13 cellular contexts compared by ENCODE assay signal in genomic region chr2:157032019-157032418, GRCh38.
DNase-seq lines count a peak whose midpoint lies in the region; ATAC-seq and TF ChIP-seq lines count a peak whose summit lies in the region.
"Had no signal": no experiment of that assay in that cellular context is flagged by ENCODE, and none has a peak within 500 bp of the region (broad histone marks: within the 10 kb centered on the region; RNA-seq: fewer than 3 reads in every experiment).

No MANE protein-coding gene starts in this region.

- H2AFZ ChIP-seq in hepatocyte, result no peak overlapping the region

- POLR2A ChIA-PET in A673 (lab: Charles Lee; ENCODE audit: low non-redundant PET), result no interaction called here
- POLR2A ChIA-PET in CD8-positive, alpha-beta memory T cell (lab: Charles Lee), result no interaction called here

- no TSS peak for BruUV-seq in A673 (replicated peaks; lab: Mats Ljungman, UMichigan)

- no peak overlapping the region for H3K4me2 ChIP-seq in hepatocyte
- H3K4me2 ChIP-seq: BLaER1 had no signal

- peaks cover 20% of the 10 kb centered on the region for H3K4me1 ChIP-seq in A673 (ENCODE audit: insufficient read depth, low read length, poor library complexity, severe bottlenecking)
- no peaks in the 10 kb centered on the region for H3K4me1 ChIP-seq in hepatocyte (ENCODE audit: insufficient read depth)
- no peaks in the 10 kb centered on the region for H3K4me1 ChIP-seq in CD8-positive, alpha-beta memory T cell (ENCODE audit: insufficient read depth, low read length)
- H3K4me1 ChIP-seq: BLaER1 had no signal

- no peaks in the 10 kb centered on the region for H3K36me3 Mint-ChIP-seq in natural killer cell
- no peaks in the 10 kb centered on the region for H3K36me3 Mint-ChIP-seq in CD8-positive, alpha-beta memory T cell
- H3K36me3 Mint-ChIP-seq: activated naive CD8-positive, alpha-beta T cell had no signal

- intact Hi-C loops in A673 (cut with micrococcal nuclease; ENCODE audit: unreplicated experiment), result loop anchor here (5.0 kb wide), 2 partner anchors 215 to 690 kb away; no protein-coding TSS in a partner anchor
- intact Hi-C loops in natural killer cell (cut with micrococcal nuclease), result no loop called here

- H3K27me3 ChIP-seq in A673 (replicated peaks; ENCODE audit: insufficient read depth, low read depth, low read length, poor library complexity), result no peaks in the 10 kb centered on the region
- no peaks in the 10 kb centered on the region for H3K27me3 ChIP-seq in hepatocyte
- H3K27me3 ChIP-seq in CD8-positive, alpha-beta memory T cell (ENCODE audit: insufficient read depth, low read length, poor library complexity, severe bottlenecking), result no peaks in the 10 kb centered on the region
- H3K27me3 ChIP-seq: BLaER1 had no signal

- H3K27ac ChIP-seq in A673 (ENCODE audit: low read depth, low read length, poor library complexity, severe bottlenecking), result no peak overlapping the region
- H3K27ac ChIP-seq in hepatocyte, result no peak overlapping the region
- H3K27ac ChIP-seq in CD8-positive, alpha-beta memory T cell (ENCODE audit: low read depth, low read length), result no peak overlapping the region
- H3K27ac ChIP-seq: BLaER1 had no signal

- H3K4me3 ChIP-seq in A673 (ENCODE audit: low read depth, low read length, poor library complexity, severe bottlenecking) (no peak overlapping the region), astrocyte of the cerebellum (ENCODE audit: low read depth, low read length) (no peak overlapping the region), hepatocyte (no peak overlapping the region)
- no peak overlapping the region for H3K4me3 ChIP-seq in CD8-positive, alpha-beta memory T cell (ENCODE audit: low read length)
- H3K4me3 ChIP-seq: BLaER1 had no signal

- in situ Hi-C loops in astrocyte of the cerebellum (cut with HindIII; ENCODE audit: low sequenced_read_pairs), result no loop called here

- H3K9me2 ChIP-seq in hepatocyte (replicated peaks; ENCODE audit: insufficient read depth), result no peaks in the 10 kb centered on the region

- CTCF ChIA-PET in A673 (lab: Charles Lee), result no interaction called here
- CTCF ChIA-PET in CD8-positive, alpha-beta memory T cell (lab: Charles Lee), result no interaction called here

- peaks cover 2% of the 10 kb centered on the region in 2 donors for H3K9me3 Mint-ChIP-seq in natural killer cell
- no peaks in the 10 kb centered on the region for H3K9me3 Mint-ChIP-seq in CD8-positive, alpha-beta memory T cell

- H3K9me3 ChIP-seq in A673 (ENCODE audit: low read depth, low read length, poor library complexity, severe bottlenecking) (no peaks in the 10 kb centered on the region), hepatocyte (ENCODE audit: low read depth) (no peaks in the 10 kb centered on the region)
- H3K9me3 ChIP-seq in CD8-positive, alpha-beta memory T cell (ENCODE audit: low read length), result no peaks in the 10 kb centered on the region
- H3K9me3 ChIP-seq: BLaER1 had no signal

- no peaks in the 10 kb centered on the region for H3K4me1 Mint-ChIP-seq in natural killer cell
- H3K4me1 Mint-ChIP-seq in CD8-positive, alpha-beta memory T cell, result no peaks in the 10 kb centered on the region

- H4K20me1 ChIP-seq in hepatocyte (ENCODE audit: insufficient read depth, poor library complexity, severe bottlenecking), result no peaks in the 10 kb centered on the region
- H4K20me1 ChIP-seq: BLaER1 had no signal

- H3K27me3 Mint-ChIP-seq in natural killer cell (ENCODE audit: low read depth in 2 of 2), result no peaks in the 10 kb centered on the region
- H3K27me3 Mint-ChIP-seq in CD8-positive, alpha-beta memory T cell, result no peaks in the 10 kb centered on the region
- H3K27me3 Mint-ChIP-seq: activated naive CD8-positive, alpha-beta T cell had no signal

- 75% methylated on average over 2 of the region's 2 CpGs for WGBS in hepatocyte (ENCODE audit: low lambda C conversion rate, missing lambda C conversion rate)

- no peak for ATAC-seq in natural killer cell

- no peak overlapping the region for H3K27ac Mint-ChIP-seq in natural killer cell
- H3K27ac Mint-ChIP-seq in CD8-positive, alpha-beta memory T cell, result no peak overlapping the region
- H3K27ac Mint-ChIP-seq: activated naive CD8-positive, alpha-beta T cell had no signal

- H3K36me3 ChIP-seq in A673 (ENCODE audit: insufficient read depth, low read length, poor library complexity, severe bottlenecking), result no peaks in the 10 kb centered on the region
- H3K36me3 ChIP-seq in hepatocyte (replicated peaks; ENCODE audit: insufficient read depth, low read depth), result no peaks in the 10 kb centered on the region
- no peaks in the 10 kb centered on the region for H3K36me3 ChIP-seq in CD8-positive, alpha-beta memory T cell (ENCODE audit: insufficient read depth, low read length)
- H3K36me3 ChIP-seq: BLaER1 had no signal

- no peak overlapping the region for H3K4me3 Mint-ChIP-seq in natural killer cell
- H3K4me3 Mint-ChIP-seq in CD8-positive, alpha-beta memory T cell, result no peak overlapping the region
- H3K4me3 Mint-ChIP-seq: activated naive CD8-positive, alpha-beta T cell had no signal

- no peaks in the 10 kb centered on the region for H3K79me2 ChIP-seq in hepatocyte

- no peak for TF ChIP-seq CTCF in A673 (conservative IDR thresholded peaks at IDR 0.05; ENCODE audit: low read depth, low read length)
- no peak for TF ChIP-seq CTCF in astrocyte of the cerebellum (IDR thresholded peaks at IDR 0.05; ENCODE audit: low read depth, low read length, missing control alignments)
- no peak for TF ChIP-seq CTCF in hepatocyte (IDR thresholded peaks at IDR 0.05; ENCODE audit: poor library complexity)
- TF ChIP-seq CTCF in natural killer cell (IDR thresholded peaks at IDR 0.05), result no peak

- peak; percentile 82 for DNase-seq in A673 (ENCODE audit: low spot score)
- DNase-seq in HPDE6-E6E7 (ENCODE audit: extremely low spot score), result peak; percentile 79
- peak; percentile 73 for DNase-seq in astrocyte of the cerebellum (ENCODE audit: low read depth)
- peak; percentile 9 for DNase-seq in hepatocyte (ENCODE audit: low spot score)
- DNase-seq in natural killer cell, result no peak
- no peak for DNase-seq in T-helper 1 cell
- no peak for DNase-seq in globus pallidus (ENCODE audit: low spot score)
- no peak for DNase-seq in CD8-positive, alpha-beta memory T cell
- DNase-seq: activated CD4-positive, alpha-beta T cell treated with anti-CD3 and anti-CD28 coated beads, Interleukin-2, amount 50 U/mL, for 4 hours; SHP77 treated with DMSO at 0.1 percent for 48 hours; small intestine had no signal

Comparison
In these comparisons a context has a peak if more than half of its experiments do, and no peak if none do; other contexts are left out.
1. DNase-seq: peak in A673 (single experiment), HPDE6-E6E7 (single experiment), astrocyte of the cerebellum (single experiment) and hepatocyte (single experiment); none in natural killer cell (single experiment), T-helper 1 cell (0 of 5), globus pallidus (single experiment) and CD8-positive, alpha-beta memory T cell (0 of 5).